In the genomic region with DNA sequence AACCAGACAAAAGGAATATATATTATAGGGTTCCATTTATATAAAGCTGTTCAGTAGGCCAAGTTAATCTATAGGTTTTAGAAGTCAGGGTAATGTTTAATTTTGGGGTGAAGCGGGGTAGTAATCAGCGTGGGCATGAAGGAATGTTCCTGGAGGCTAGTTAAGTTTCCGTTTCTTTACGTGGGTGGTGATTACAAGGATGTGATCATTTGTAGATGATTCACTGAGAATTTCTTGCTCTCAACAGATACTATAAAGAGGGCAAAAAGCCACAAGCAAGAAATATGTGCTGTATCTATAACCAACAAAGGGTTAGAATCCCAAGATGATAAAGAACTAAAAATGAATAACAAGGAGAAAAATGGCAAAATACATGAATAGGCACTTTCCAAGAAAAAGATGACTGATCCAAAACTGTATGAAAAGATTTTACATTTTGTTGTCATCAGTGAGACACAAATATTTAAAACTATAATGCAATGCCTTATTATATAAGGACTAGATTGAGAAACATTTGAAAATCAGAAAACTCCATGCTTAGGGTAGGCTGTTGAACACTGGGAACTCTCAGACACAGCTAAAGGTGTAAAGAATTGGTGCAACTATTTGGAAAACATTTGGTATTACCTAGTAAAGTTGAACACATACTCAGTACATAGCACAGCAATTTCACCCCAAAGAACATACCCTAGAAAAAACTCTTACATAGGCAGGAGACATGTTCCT, we compare ENCODE assay signal across 18 cellular contexts.
DNase-seq lines count a peak whose midpoint lies in the region; ATAC-seq and TF ChIP-seq lines count a peak whose summit lies in the region.
"Had no signal": no experiment of that assay in that cellular context is flagged by ENCODE, and none has a peak within 500 bp of the region (broad histone marks: within the 10 kb centered on the region; RNA-seq: fewer than 3 reads in every experiment).

No MANE protein-coding gene starts in this region.

- POLR2A ChIA-PET in A673 (lab: Charles Lee; ENCODE audit: low non-redundant PET), result no interaction called here

- DNase-seq in A673 (ENCODE audit: low spot score) (peak; percentile 47), HT-29 (ENCODE audit: low spot score) (peak; percentile 3), astrocyte of the hippocampus (ENCODE audit: low read depth, low spot score) (peak; percentile 36), foreskin fibroblast (peak; percentile 80 to 86), islet precursor cell (no peak), cardiac septum (ENCODE audit: low spot score) (no peak)
- DNase-seq in activated CD8-positive, alpha-beta memory T cell treated with anti-CD3 and anti-CD28 coated beads, Interleukin-2, amount 10 ng/mL, durations not matched to agents 7 days and 5 days, result no peak
- DNase-seq: activated naive CD8-positive, alpha-beta T cell treated with anti-CD3 and anti-CD28 coated beads for 36 hours; NCI-H187; NCI-H524 treated with DMSO at 0.1 percent for 48 hours; Peyer's patch; stimulated activated naive CD4-positive, alpha-beta T cell; T-helper 2 cell had no signal

- no peak overlapping the region for H3K27ac Mint-ChIP-seq in activated CD8-positive, alpha-beta memory T cell treated with anti-CD3 and anti-CD28 coated beads, Interleukin-2, amount 10 ng/mL, durations not matched to agents 7 days and 5 days
- H3K27ac Mint-ChIP-seq: activated naive CD8-positive, alpha-beta T cell treated with anti-CD3 and anti-CD28 coated beads for 36 hours; GM23338; memory B cell had no signal

- H3K4me1 ChIP-seq in A673 (ENCODE audit: insufficient read depth, low read length, poor library complexity, severe bottlenecking), result peaks cover 25% of the 10 kb centered on the region
- H3K4me1 ChIP-seq: Peyer's patch, vagina had no signal

- no peak overlapping the region for H3K27ac ChIP-seq in A673 (ENCODE audit: low read depth, low read length, poor library complexity, severe bottlenecking)
- H3K27ac ChIP-seq: Peyer's patch, skin epidermis, vagina had no signal

- no peaks in the 10 kb centered on the region for H3K36me3 ChIP-seq in A673 (ENCODE audit: insufficient read depth, low read length, poor library complexity, severe bottlenecking)
- H3K36me3 ChIP-seq: Peyer's patch, vagina had no signal

- no peaks in the 10 kb centered on the region for H3K36me3 Mint-ChIP-seq in activated CD8-positive, alpha-beta memory T cell treated with anti-CD3 and anti-CD28 coated beads, Interleukin-2, amount 10 ng/mL, durations not matched to agents 7 days and 5 days
- H3K36me3 Mint-ChIP-seq: activated naive CD8-positive, alpha-beta T cell treated with anti-CD3 and anti-CD28 coated beads for 36 hours; memory B cell had no signal

- no peaks in the 10 kb centered on the region for H3K27me3 ChIP-seq in A673 (replicated peaks; ENCODE audit: insufficient read depth, low read depth, low read length, poor library complexity)
- H3K27me3 ChIP-seq: Peyer's patch, vagina had no signal

- TF ChIP-seq CTCF in A673 (conservative IDR thresholded peaks at IDR 0.05; ENCODE audit: low read depth, low read length) (no peak), foreskin fibroblast (IDR thresholded peaks at IDR 0.05; ENCODE audit: low read depth, low read length) (no peak)

- no peaks in the 10 kb centered on the region for H3K9me3 Mint-ChIP-seq in activated CD8-positive, alpha-beta memory T cell treated with anti-CD3 and anti-CD28 coated beads, Interleukin-2, amount 10 ng/mL, durations not matched to agents 7 days and 5 days (ENCODE audit: low read depth)
- H3K9me3 Mint-ChIP-seq: activated naive CD8-positive, alpha-beta T cell treated with anti-CD3 and anti-CD28 coated beads for 36 hours; GM23338 had no signal

- peaks cover 32% of the 10 kb centered on the region for H3K27me3 Mint-ChIP-seq in activated CD8-positive, alpha-beta memory T cell treated with anti-CD3 and anti-CD28 coated beads, Interleukin-2, amount 10 ng/mL, durations not matched to agents 7 days and 5 days

- peaks cover 14% of the 10 kb centered on the region for H3K9me3 ChIP-seq in A673 (ENCODE audit: low read depth, low read length, poor library complexity, severe bottlenecking)
- H3K9me3 ChIP-seq: Peyer's patch, vagina had no signal

- CTCF ChIA-PET in A673 (lab: Charles Lee), result interaction anchor here (0.5 kb wide), 1 partner anchor 12 kb away, joined by 6 read pairs; no protein-coding TSS in a partner anchor
- CTCF ChIA-PET in activated CD8-positive, alpha-beta memory T cell treated with anti-CD3 and anti-CD28 coated beads, Interleukin-2, amount 10 ng/mL, durations not matched to agents 7 days and 5 days (lab: Charles Lee), result no interaction called here

- no peaks in the 10 kb centered on the region for H3K4me1 Mint-ChIP-seq in activated CD8-positive, alpha-beta memory T cell treated with anti-CD3 and anti-CD28 coated beads, Interleukin-2, amount 10 ng/mL, durations not matched to agents 7 days and 5 days
- H3K4me1 Mint-ChIP-seq: GM23338, memory B cell had no signal

- no TSS peak for BruUV-seq in A673 (replicated peaks; lab: Mats Ljungman, UMichigan)

- intact Hi-C loops in A673 (cut with micrococcal nuclease; ENCODE audit: unreplicated experiment), result no loop called here
- intact Hi-C loops in cardiac septum (cut with DNase I), result no loop called here

- H3K4me3 ChIP-seq in A673 (ENCODE audit: low read depth, low read length, poor library complexity, severe bottlenecking) (no peak overlapping the region), foreskin fibroblast (ENCODE audit: low read depth in 1 of 2, low read length in 2 of 2) (no peak overlapping the region)
- H3K4me3 ChIP-seq: GM23338, Peyer's patch, skin epidermis, vagina had no signal

- ATAC-seq in HG03521 (IDR thresholded peaks at IDR 0.05; ENCODE audit: unreplicated experiment), result no peak
- ATAC-seq in activated CD8-positive, alpha-beta memory T cell treated with anti-CD3 and anti-CD28 coated beads, Interleukin-2, amount 10 ng/mL, durations not matched to agents 7 days and 5 days, result no peak
- ATAC-seq: GM23338 had no signal

- no peak overlapping the region for H3K4me3 Mint-ChIP-seq in activated CD8-positive, alpha-beta memory T cell treated with anti-CD3 and anti-CD28 coated beads, Interleukin-2, amount 10 ng/mL, durations not matched to agents 7 days and 5 days
- H3K4me3 Mint-ChIP-seq: activated naive CD8-positive, alpha-beta T cell treated with anti-CD3 and anti-CD28 coated beads for 36 hours; GM23338; memory B cell had no signal

Comparison
In these comparisons a context has a peak if more than half of its experiments do, and no peak if none do; other contexts are left out.
1. DNase-seq: peak in A673 (single experiment), HT-29 (single experiment), astrocyte of the hippocampus (single experiment) and foreskin fibroblast (2 of 2); none in islet precursor cell (single experiment), cardiac septum (single experiment) and activated CD8-positive, alpha-beta memory T cell treated with anti-CD3 and anti-CD28 coated beads, Interleukin-2, amount 10 ng/mL, durations not matched to agents 7 days and 5 days (single experiment).